Comparison of ENCODE assay signal across 2 cellular contexts in the genomic region with DNA sequence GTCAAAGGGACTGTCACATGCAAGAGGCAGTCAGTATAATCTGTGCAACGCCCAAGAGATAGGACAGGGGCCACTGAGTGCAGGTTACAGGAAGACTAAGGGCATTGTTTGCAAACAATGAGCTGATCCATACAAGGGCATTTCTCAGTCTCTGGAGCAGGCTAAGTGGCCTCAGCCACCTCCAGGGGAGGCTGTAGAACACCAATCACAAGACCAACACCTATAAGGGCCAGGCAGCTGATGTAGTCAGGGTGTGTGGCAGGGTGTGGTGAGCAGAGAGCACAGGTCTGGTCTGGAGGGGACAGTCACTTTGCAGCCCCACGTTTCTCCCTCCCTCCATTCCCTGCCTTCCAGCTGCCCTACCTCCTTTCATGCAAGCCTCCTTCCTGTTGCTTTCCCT.
TF ChIP-seq lines count a peak whose summit lies in the region.

No MANE protein-coding gene starts in this region.

TF ChIP-seq in Ishikawa, 13 proteins besides CTCF, POLR2A, EP300 and RAD21 (continued from another document):
- no peak for TF ChIP-seq TEAD4 (IDR thresholded peaks at IDR 0.05)
- TF ChIP-seq TCF12 (IDR thresholded peaks at IDR 0.05; ENCODE audit: low read depth) = no peak
- TF ChIP-seq REST (IDR thresholded peaks at IDR 0.05; ENCODE audit: low read depth) = no peak
- TF ChIP-seq YY1 (IDR thresholded peaks at IDR 0.05; ENCODE audit: low read depth) = no peak
- TF ChIP-seq, protein P1, sequence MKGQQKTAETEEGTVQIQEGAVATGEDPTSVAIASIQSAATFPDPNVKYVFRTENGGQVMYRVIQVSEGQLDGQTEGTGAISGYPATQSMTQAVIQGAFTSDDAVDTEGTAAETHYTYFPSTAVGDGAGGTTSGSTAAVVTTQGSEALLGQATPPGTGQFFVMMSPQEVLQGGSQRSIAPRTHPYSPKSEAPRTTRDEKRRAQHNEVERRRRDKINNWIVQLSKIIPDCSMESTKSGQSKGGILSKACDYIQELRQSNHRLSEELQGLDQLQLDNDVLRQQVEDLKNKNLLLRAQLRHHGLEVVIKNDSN (IDR thresholded peaks at IDR 0.05) = no peak
- no peak for TF ChIP-seq ZBTB7A (IDR thresholded peaks at IDR 0.05; ENCODE audit: low read depth)
- TF ChIP-seq EGR1 (IDR thresholded peaks at IDR 0.05) = no peak
- TF ChIP-seq TAF1 (IDR thresholded peaks at IDR 0.05; ENCODE audit: low read depth) = no peak
- TF ChIP-seq NFIC (IDR thresholded peaks at IDR 0.05) = no peak
- TF ChIP-seq, protein P2, sequence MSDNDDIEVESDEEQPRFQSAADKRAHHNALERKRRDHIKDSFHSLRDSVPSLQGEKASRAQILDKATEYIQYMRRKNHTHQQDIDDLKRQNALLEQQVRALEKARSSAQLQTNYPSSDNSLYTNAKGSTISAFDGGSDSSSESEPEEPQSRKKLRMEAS (IDR thresholded peaks at IDR 0.05) = no peak
- TF ChIP-seq CEBPB (IDR thresholded peaks at IDR 0.05) = no peak
- no peak for TF ChIP-seq FOXM1 (IDR thresholded peaks at IDR 0.05; ENCODE audit: borderline replicate concordance, low read depth)

TF ChIP-seq in H1, 55 proteins besides CTCF, POLR2A, EP300 and RAD21:
- TF ChIP-seq RFX5 (IDR thresholded peaks at IDR 0.05; ENCODE audit: borderline replicate concordance, low read depth, low read length) (no peak), RBBP5 (IDR thresholded peaks at IDR 0.05; ENCODE audit: borderline replicate concordance, low read depth, low read length) (no peak), SIX5 (IDR thresholded peaks at IDR 0.05; ENCODE audit: low read depth, low read length) (no peak), SUZ12 (IDR thresholded peaks at IDR 0.05; ENCODE audit: low read length) (no peak), KDM4A (IDR thresholded peaks at IDR 0.05; ENCODE audit: low read depth, low read length, severe bottlenecking) (no peak), CHD2 (IDR thresholded peaks at IDR 0.05; ENCODE audit: low read length) (no peak), CTBP2 (IDR thresholded peaks at IDR 0.05; ENCODE audit: borderline replicate concordance, insufficient read depth, insufficient read length, low read length) (no peak), RXRA (IDR thresholded peaks at IDR 0.05; ENCODE audit: insufficient read depth, low read depth, low read length) (no peak), KDM1A (IDR thresholded peaks at IDR 0.05; ENCODE audit: borderline replicate concordance, low read length) (no peak), BCL11A (IDR thresholded peaks at IDR 0.05; ENCODE audit: low read depth in 2 of 2, low read length in 2 of 2) (no peak), RNF2 (IDR thresholded peaks at IDR 0.05; ENCODE audit: borderline replicate concordance, low read depth, low read length, missing control alignments, poor library complexity, severe bottlenecking) (no peak), CBX5 (IDR thresholded peaks at IDR 0.05; ENCODE audit: low read depth, low read length) (no peak)
- TF ChIP-seq, protein P3, sequence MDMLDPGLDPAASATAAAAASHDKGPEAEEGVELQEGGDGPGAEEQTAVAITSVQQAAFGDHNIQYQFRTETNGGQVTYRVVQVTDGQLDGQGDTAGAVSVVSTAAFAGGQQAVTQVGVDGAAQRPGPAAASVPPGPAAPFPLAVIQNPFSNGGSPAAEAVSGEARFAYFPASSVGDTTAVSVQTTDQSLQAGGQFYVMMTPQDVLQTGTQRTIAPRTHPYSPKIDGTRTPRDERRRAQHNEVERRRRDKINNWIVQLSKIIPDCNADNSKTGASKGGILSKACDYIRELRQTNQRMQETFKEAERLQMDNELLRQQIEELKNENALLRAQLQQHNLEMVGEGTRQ (IDR thresholded peaks at IDR 0.05; ENCODE audit: low read length) = no peak
- TF ChIP-seq, protein P2 (IDR thresholded peaks at IDR 0.05) = no peak
TF ChIP-seq in H1: peak in this region for 0.
